In genomic region chr2:120293991-120294329, GRCh38 we compare ENCODE assay signal across 12 cellular contexts.
DNase-seq lines count a peak whose midpoint lies in the region; ATAC-seq lines count a peak whose summit lies in the region.
"Had no signal": no experiment of that assay in that cellular context is flagged by ENCODE, and none has a peak within 500 bp of the region (broad histone marks: within the 10 kb centered on the region; RNA-seq: fewer than 3 reads in every experiment).

No MANE protein-coding gene starts in this region.

- peak; percentile 82 for ATAC-seq in HG02571 (IDR thresholded peaks at IDR 0.05; ENCODE audit: unreplicated experiment)
- peak; percentile 86 for ATAC-seq in HG03575 (IDR thresholded peaks at IDR 0.05; ENCODE audit: extremely low read depth, insufficient number of reproducible peaks, low FRiP score, unreplicated experiment)
- peak; percentile 82 for ATAC-seq in stimulated activated memory B cell treated with anti-CD40 and anti-IgM and Interleukin-4, amounts not matched to agents 10 μg/mL and 1 μg/mL and 100 μg/mL, for 72 hours
- no peak for ATAC-seq in HG03457 (IDR thresholded peaks at IDR 0.05; ENCODE audit: unreplicated experiment)
- no peak for ATAC-seq in HG02970 (IDR thresholded peaks at IDR 0.05; ENCODE audit: low FRiP score, unreplicated experiment)
- ATAC-seq: K562 had no signal

- peaks cover 49% of the 10 kb centered on the region for H3K4me1 Mint-ChIP-seq in T-helper 1 cell treated with Interleukin-12 subunit alpha and Interleukin-12 subunit beta and Interleukin-4 antibody, amounts not matched to agents 30 μg/mL and 1 μg/mL, for 36 hours (ENCODE audit: low read depth)
- H3K4me1 Mint-ChIP-seq in stimulated activated memory B cell treated with anti-CD40 and anti-IgM and Interleukin-4, amounts not matched to agents 10 μg/mL and 1 μg/mL and 100 μg/mL, for 72 hours: peaks cover 30% of the 10 kb centered on the region

- peaks cover 3% of the 10 kb centered on the region for H3K9me3 Mint-ChIP-seq in T-helper 1 cell treated with Interleukin-12 subunit alpha and Interleukin-12 subunit beta and Interleukin-4 antibody, amounts not matched to agents 30 μg/mL and 1 μg/mL, for 36 hours
- no peaks in the 10 kb centered on the region for H3K9me3 Mint-ChIP-seq in stimulated activated memory B cell treated with anti-CD40 and anti-IgM and Interleukin-4, amounts not matched to agents 10 μg/mL and 1 μg/mL and 100 μg/mL, for 72 hours
- H3K9me3 Mint-ChIP-seq: nephron had no signal

- no peak overlapping the region for H3K4me3 Mint-ChIP-seq in T-helper 1 cell treated with Interleukin-12 subunit alpha and Interleukin-12 subunit beta and Interleukin-4 antibody, amounts not matched to agents 30 μg/mL and 1 μg/mL, for 36 hours
- H3K4me3 Mint-ChIP-seq in stimulated activated memory B cell treated with anti-CD40 and anti-IgM and Interleukin-4, amounts not matched to agents 10 μg/mL and 1 μg/mL and 100 μg/mL, for 72 hours: peak overlapping the region; percentile 55
- H3K4me3 Mint-ChIP-seq: nephron had no signal

- peaks cover 75% of the 10 kb centered on the region for H3K36me3 Mint-ChIP-seq in T-helper 1 cell treated with Interleukin-12 subunit alpha and Interleukin-12 subunit beta and Interleukin-4 antibody, amounts not matched to agents 30 μg/mL and 1 μg/mL, for 36 hours (ENCODE audit: low read depth)
- H3K36me3 Mint-ChIP-seq in stimulated activated memory B cell treated with anti-CD40 and anti-IgM and Interleukin-4, amounts not matched to agents 10 μg/mL and 1 μg/mL and 100 μg/mL, for 72 hours: peaks cover 83% of the 10 kb centered on the region

- H3K27me3 Mint-ChIP-seq in T-helper 1 cell treated with Interleukin-12 subunit alpha and Interleukin-12 subunit beta and Interleukin-4 antibody, amounts not matched to agents 30 μg/mL and 1 μg/mL, for 36 hours (ENCODE audit: low read depth): no peaks in the 10 kb centered on the region
- no peaks in the 10 kb centered on the region for H3K27me3 Mint-ChIP-seq in stimulated activated memory B cell treated with anti-CD40 and anti-IgM and Interleukin-4, amounts not matched to agents 10 μg/mL and 1 μg/mL and 100 μg/mL, for 72 hours

- peak overlapping the region; percentile 57 for H3K27ac Mint-ChIP-seq in T-helper 1 cell treated with Interleukin-12 subunit alpha and Interleukin-12 subunit beta and Interleukin-4 antibody, amounts not matched to agents 30 μg/mL and 1 μg/mL, for 36 hours
- H3K27ac Mint-ChIP-seq in stimulated activated memory B cell treated with anti-CD40 and anti-IgM and Interleukin-4, amounts not matched to agents 10 μg/mL and 1 μg/mL and 100 μg/mL, for 72 hours: peak overlapping the region; percentile 79

- no peak for DNase-seq in T-helper 1 cell
- no peak for DNase-seq in activated T-cell treated with anti-CD3 and anti-CD28 coated beads, Interleukin-2, amount 50 U/mL, for 48 hours
- DNase-seq: 8988T, brain microvascular endothelial cell had no signal

Comparison
In these comparisons a context has a peak if more than half of its experiments do, and no peak if none do; other contexts are left out.
1. ATAC-seq: peak in HG02571 (single experiment), HG03575 (single experiment) and stimulated activated memory B cell treated with anti-CD40 and anti-IgM and Interleukin-4, amounts not matched to agents 10 μg/mL and 1 μg/mL and 100 μg/mL, for 72 hours (single experiment); none in HG03457 (single experiment) and HG02970 (single experiment).